ENCODE assay signal across 13 cellular contexts in the genomic region with DNA sequence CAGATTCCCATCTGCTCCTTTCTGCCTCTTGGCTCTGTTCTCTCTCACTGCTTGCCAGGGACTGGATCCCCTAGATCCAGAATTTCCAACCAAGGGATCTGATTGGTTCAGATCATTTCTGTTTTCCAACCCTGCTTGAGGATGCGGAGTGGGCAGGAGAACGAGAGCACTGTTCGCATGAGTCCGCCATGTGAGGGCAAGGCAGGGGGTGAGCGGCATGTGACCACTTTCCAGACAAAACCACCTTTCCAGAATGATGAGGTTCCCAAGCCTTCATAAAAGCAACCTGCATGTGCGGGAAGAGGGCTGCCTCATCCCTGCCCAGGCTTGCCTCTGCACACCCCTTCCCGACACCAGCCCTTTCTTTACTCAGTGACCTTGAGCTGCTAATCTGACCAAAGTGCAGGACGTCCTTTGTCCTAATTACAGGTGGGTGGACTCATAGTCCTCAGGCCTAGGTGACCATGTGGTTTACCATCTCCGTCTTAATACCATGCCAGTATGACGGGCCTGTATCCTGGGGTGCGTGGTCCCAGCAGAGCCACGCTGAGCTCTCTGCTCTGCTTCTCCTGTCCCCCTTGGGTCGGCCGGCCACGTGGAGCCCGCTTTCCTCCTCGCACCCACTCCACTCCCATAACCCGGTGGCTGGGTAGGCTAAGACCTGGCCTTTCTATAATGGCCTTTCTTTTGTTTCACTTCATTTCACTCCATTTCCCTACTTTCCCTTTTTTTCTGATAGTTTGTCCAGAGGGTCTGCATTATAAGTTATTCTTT. TPM values are rescaled to one million over a fixed set of nuclear protein-coding genes. Genes with fewer than 3 reads are reported as not detected.
A peak's percentile ranks its signal among the peaks of the same experiment; 100 is the strongest.
DNase-seq lines count a peak whose midpoint lies in the region; ATAC-seq and TF ChIP-seq lines count a peak whose summit lies in the region.
"Had no signal": no experiment of that assay in that cellular context is flagged by ENCODE, and none has a peak within 500 bp of the region (broad histone marks: within the 10 kb centered on the region; RNA-seq: fewer than 3 reads in every experiment).

No MANE protein-coding gene starts in this region.

- TF ChIP-seq CTCF in HFFc6 (IDR thresholded peaks at IDR 0.05) (no peak; the same call in 1 of the 2 replicates), RWPE1 (conservative IDR thresholded peaks at IDR 0.05; ENCODE audit: low read depth) (no peak)

- POLR2A ChIA-PET in RWPE1 (lab: Yijun Ruan, JAX; ENCODE audit: low non-redundant PET): no interaction called here

- CTCF ChIA-PET in RWPE1 (lab: Yijun Ruan, JAX): interaction anchor here (0.6 to 1.0 kb wide), 3 partner anchors 12 to 1195 kb away, joined by 3 to 7 read pairs (median 3); no protein-coding TSS in a partner anchor

- H3K4me3 Mint-ChIP-seq in HFFc6: no peak overlapping the region

- peaks cover 21% of the 10 kb centered on the region for H3K4me1 Mint-ChIP-seq in HFFc6 (ENCODE audit: low read depth)

- H3K9me3 Mint-ChIP-seq in HFFc6: peaks cover 23% of the 10 kb centered on the region; the same call in 1 of the 2 replicates

- peaks cover 50% of the 10 kb centered on the region for H3K36me3 Mint-ChIP-seq in HFFc6 (ENCODE audit: low read depth)

- H3K27ac Mint-ChIP-seq in HFFc6: peak overlapping the region; percentile 57; the same call in 1 of the 2 replicates

- peak overlapping the region; percentile 74 for H3K27ac ChIP-seq in RWPE1

- no peaks in the 10 kb centered on the region for H3K27me3 Mint-ChIP-seq in HFFc6 (ENCODE audit: insufficient read depth)

- DNase-seq in HFFc6 (no peak), RWPE1 (ENCODE audit: low spot score) (no peak), left lobe of liver (ENCODE audit: low spot score) (peak; percentile 41), ureter (ENCODE audit: low spot score) (peak; percentile 29), 8988T (no peak), DMS114 treated with DMSO at 0.1 percent for 48 hours (lab: John Stamatoyannopoulos, UW; ENCODE audit: unreplicated experiment) (no peak), NCI-H1092 treated with DMSO at 0.1 percent for 48 hours (lab: John Stamatoyannopoulos, UW) (no peak)
- DNase-seq: C1 segment of cervical spinal cord, COR-L47, NCI-H1048, NCI-H2107, NCI-H526 treated with DMSO at 0.1 percent for 48 hours, SK-N-SH had no signal

- no peak for ATAC-seq in left lobe of liver

RNA-seq across cellular contexts. Expression of gene NQO2, which starts 14.4 kb away (rescaled TPM):
- 10 to 100 TPM; 28.9 to 48.6 (median 43.6) TPM for total RNA-seq in HFFc6 (2021; fragmentation: NEBNext Ultra II Directional; extraction: Animal tissue kit (Norgen Biotek cat#: 25700))
- total RNA-seq in left lobe of liver (62.7 TPM), ureter (27.0 TPM)

RNA-seq across cellular contexts. Expression of gene SERPINB6, which starts 42.7 kb away (rescaled TPM):
- 100 to 1,000 TPM; 109 to 142 (median 134) TPM for total RNA-seq in HFFc6 (2021; fragmentation: NEBNext Ultra II Directional; extraction: Animal tissue kit (Norgen Biotek cat#: 25700))
- total RNA-seq in left lobe of liver (31.8 TPM), ureter (121 TPM)

RNA-seq across cellular contexts. Expression of gene RIPK1, which starts 54.2 kb away (rescaled TPM):
- total RNA-seq in HFFc6 (2021; fragmentation: NEBNext Ultra II Directional; extraction: Animal tissue kit (Norgen Biotek cat#: 25700)): 10 to 100 TPM; 19.9 to 24.9 (median 22.2) TPM
- total RNA-seq in left lobe of liver (12.6 TPM), ureter (28.4 TPM)

Comparison
In these comparisons a context has a peak if more than half of its experiments do, and no peak if none do; other contexts are left out.
1. DNase-seq: peak in left lobe of liver (single experiment) and ureter (single experiment); none in HFFc6 (single experiment), RWPE1 (single experiment), 8988T (single experiment), DMS114 treated with DMSO at 0.1 percent for 48 hours (single experiment) and NCI-H1092 treated with DMSO at 0.1 percent for 48 hours (single experiment).